1 cellular context compared by ENCODE assay signal in the genomic region with DNA sequence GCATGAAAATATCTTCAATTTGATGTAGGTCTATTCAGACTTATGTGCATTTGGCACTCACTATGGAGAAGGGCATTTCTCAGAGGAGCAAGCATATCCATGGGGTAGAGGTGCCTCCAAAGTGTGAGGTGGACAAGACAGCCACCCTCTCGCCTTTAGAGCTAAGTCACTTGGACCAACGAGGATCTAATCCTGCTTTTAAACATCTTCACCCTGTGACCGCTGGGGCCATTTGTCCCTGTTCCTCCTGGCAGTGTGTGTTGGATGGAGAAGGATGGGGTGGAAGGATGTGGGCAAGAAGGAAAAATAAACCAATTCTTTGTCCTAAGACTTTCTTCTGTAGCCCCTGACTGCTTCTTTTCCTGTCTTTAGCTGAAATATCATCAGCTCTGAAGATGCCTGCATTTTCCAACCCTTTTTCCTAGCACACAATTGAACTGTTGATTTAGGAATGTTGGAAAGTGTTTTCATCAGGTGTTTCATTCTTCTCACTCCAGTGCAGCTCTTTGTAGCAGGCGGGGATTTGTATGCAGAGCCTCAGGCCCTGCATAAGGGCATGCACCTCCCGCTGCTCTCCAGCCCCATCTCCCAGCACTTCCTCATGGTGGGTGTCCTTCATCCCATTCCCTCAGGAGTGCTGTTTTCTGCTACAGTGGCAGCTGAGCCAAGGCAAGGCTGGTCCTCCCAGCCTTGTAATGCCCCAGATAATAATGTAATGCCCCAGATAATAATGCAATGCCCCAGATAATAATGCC.
TF ChIP-seq lines count a peak whose summit lies in the region.

No MANE protein-coding gene starts in this region.

TF ChIP-seq in WTC11, 78 proteins besides CTCF, POLR2A, EP300 and RAD21 (continued from another document):
- TF ChIP-seq FOXP4 (CRISPR knock-in tag; IDR thresholded peaks at IDR 0.05): peak; percentile 70; the same call in 1 of the 2 replicates
- no peak for TF ChIP-seq ARID4B (CRISPR knock-in tag; IDR thresholded peaks at IDR 0.05; ENCODE audit: borderline replicate concordance)
- TF ChIP-seq SMAD4 (CRISPR knock-in tag; IDR thresholded peaks at IDR 0.05): no peak
- no peak for TF ChIP-seq FOXP1 (CRISPR knock-in tag; IDR thresholded peaks at IDR 0.05; ENCODE audit: borderline replicate concordance)
- TF ChIP-seq ZNF423 (CRISPR knock-in tag; IDR thresholded peaks at IDR 0.05): peak; percentile 75
- no peak for TF ChIP-seq NR2C2 (CRISPR knock-in tag; IDR thresholded peaks at IDR 0.05)
- TF ChIP-seq AFF4 (CRISPR knock-in tag; IDR thresholded peaks at IDR 0.05; ENCODE audit: borderline replicate concordance): 0 out of 2 replicates have a peak, but pooled peaks have one; percentile 38
- no peak for TF ChIP-seq SOX15 (CRISPR knock-in tag; IDR thresholded peaks at IDR 0.05)
